In the genomic region with DNA sequence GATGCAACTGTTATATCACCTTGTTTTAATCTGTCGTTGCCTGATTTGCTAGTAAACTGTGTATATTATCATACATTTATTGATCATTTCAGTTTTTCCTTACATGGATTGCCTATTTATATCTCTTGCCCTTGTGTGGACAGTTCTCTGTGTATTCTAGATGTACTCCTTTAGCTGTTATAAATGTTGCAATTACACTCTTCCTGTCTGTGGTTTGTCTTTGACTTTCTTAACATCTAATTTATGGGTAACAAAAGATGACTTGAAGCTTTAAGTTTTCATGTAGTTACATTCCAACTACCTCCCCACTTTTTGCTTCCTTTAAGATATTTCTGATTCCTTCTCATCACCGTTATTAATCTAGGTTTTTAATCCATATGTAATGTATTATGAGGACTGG, we compare ENCODE assay signal across 1 cellular context.
TF ChIP-seq lines count a peak whose summit lies in the region.

No MANE protein-coding gene starts in this region.

TF ChIP-seq in IMR-90, 13 proteins besides CTCF, POLR2A, EP300 and RAD21:
- TF ChIP-seq FOS (IDR thresholded peaks at IDR 0.05; ENCODE audit: low read depth, low read length) = no peak
- no peak for TF ChIP-seq CEBPB (IDR thresholded peaks at IDR 0.05; ENCODE audit: low read depth, low read length)
- TF ChIP-seq, protein P1, sequence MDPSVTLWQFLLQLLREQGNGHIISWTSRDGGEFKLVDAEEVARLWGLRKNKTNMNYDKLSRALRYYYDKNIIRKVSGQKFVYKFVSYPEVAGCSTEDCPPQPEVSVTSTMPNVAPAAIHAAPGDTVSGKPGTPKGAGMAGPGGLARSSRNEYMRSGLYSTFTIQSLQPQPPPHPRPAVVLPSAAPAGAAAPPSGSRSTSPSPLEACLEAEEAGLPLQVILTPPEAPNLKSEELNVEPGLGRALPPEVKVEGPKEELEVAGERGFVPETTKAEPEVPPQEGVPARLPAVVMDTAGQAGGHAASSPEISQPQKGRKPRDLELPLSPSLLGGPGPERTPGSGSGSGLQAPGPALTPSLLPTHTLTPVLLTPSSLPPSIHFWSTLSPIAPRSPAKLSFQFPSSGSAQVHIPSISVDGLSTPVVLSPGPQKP (IDR thresholded peaks at IDR 0.05; ENCODE audit: borderline replicate concordance, low read depth, low read length) = no peak
- TF ChIP-seq RCOR1 (IDR thresholded peaks at IDR 0.05; ENCODE audit: insufficient replicate concordance, low read length) = no peak
- TF ChIP-seq MXI1 (IDR thresholded peaks at IDR 0.05; ENCODE audit: borderline replicate concordance, low read depth, low read length) = no peak
- TF ChIP-seq CHD1 (IDR thresholded peaks at IDR 0.05; ENCODE audit: low read depth, low read length) = no peak
- TF ChIP-seq, protein P2, sequence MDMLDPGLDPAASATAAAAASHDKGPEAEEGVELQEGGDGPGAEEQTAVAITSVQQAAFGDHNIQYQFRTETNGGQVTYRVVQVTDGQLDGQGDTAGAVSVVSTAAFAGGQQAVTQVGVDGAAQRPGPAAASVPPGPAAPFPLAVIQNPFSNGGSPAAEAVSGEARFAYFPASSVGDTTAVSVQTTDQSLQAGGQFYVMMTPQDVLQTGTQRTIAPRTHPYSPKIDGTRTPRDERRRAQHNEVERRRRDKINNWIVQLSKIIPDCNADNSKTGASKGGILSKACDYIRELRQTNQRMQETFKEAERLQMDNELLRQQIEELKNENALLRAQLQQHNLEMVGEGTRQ (IDR thresholded peaks at IDR 0.05; ENCODE audit: low read depth, low read length) = no peak
- TF ChIP-seq RFX5 (IDR thresholded peaks at IDR 0.05; ENCODE audit: low read depth, low read length) = no peak
- TF ChIP-seq SMC3 (IDR thresholded peaks at IDR 0.05; ENCODE audit: low read depth, low read length) = no peak
- TF ChIP-seq MAFK (IDR thresholded peaks at IDR 0.05; ENCODE audit: low read depth, low read length) = no peak
- TF ChIP-seq MAZ (IDR thresholded peaks at IDR 0.05; ENCODE audit: borderline replicate concordance, low read depth, low read length) = no peak
- no peak for TF ChIP-seq NFE2L2 (IDR thresholded peaks at IDR 0.05; ENCODE audit: low read depth, low read length)
- no peak for TF ChIP-seq BHLHE40 (IDR thresholded peaks at IDR 0.05; ENCODE audit: low read depth, low read length)
